7 cellular contexts compared by ENCODE assay signal in the genomic region with DNA sequence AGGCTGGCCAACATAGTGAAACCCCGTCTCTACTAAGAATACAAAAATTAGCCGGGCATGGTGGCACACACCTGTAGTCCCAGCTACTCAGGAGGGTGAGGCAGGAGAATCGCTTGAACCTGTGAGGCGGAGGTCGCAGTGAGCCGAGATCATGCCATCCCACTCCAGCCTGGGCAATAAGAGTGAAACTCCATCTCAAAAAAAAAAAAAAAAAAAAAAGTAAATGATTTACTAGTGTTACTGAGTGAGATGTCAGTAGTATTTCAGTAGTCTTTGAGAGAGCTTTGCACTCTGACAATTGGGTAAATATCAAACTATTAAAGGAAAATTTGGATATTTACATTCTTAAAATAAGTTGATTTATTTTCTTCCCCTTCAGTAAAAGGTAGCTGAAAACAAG. TPM values are rescaled to one million over a fixed set of nuclear protein-coding genes. Genes with fewer than 3 reads are reported as not detected.
DNase-seq lines count a peak whose midpoint lies in the region; ATAC-seq, FAIRE-seq and TF ChIP-seq lines count a peak whose summit lies in the region.
"Not testable (repeated sequence)": the region's sequence is repeated elsewhere in the genome, so short reads cannot be mapped to it uniquely, and the experiment has no call there.

No MANE protein-coding gene starts in this region.

- not testable (repeated sequence) for H3K4me3 ChIP-seq in HepG2 (replicated peaks in 1 of 3; ENCODE audit: insufficient read depth in 1 of 3, low read depth in 2 of 3, low read length in 3 of 3); liver (ENCODE audit: low read depth in 1 of 3, low read length in 3 of 3); right lobe of liver

- not testable (repeated sequence) for H3K9me3 ChIP-seq in HepG2 (ENCODE audit: low read length); liver (ENCODE audit: control insufficient read depth in 4 of 4, low read length in 3 of 4); right lobe of liver

- H3K36me3 Mint-ChIP-seq in activated T-helper 1 cell treated with anti-CD3 and anti-CD28 coated beads, Interleukin-12 subunit alpha, Interleukin-12 subunit beta, Interleukin-2, Interleukin-4 antibody, amounts not matched to agents 30 ng/mL and 10 ng/mL and 1 ng/mL, durations not matched to agents 14 hours and 24 hours and 36 hours (ENCODE audit: low read depth) = peaks cover 18% of the 10 kb centered on the region

- H3K4me1 ChIP-seq in HepG2 (ENCODE audit: insufficient read depth, low read length) (peaks cover 17% of the 10 kb centered on the region), liver (ENCODE audit: control insufficient read depth in 4 of 4, insufficient read depth in 4 of 4, low read length in 3 of 4) (peaks cover 0 to 11% (median 4%) of the 10 kb centered on the region in 4 donors)
- not testable (repeated sequence) for H3K4me1 ChIP-seq in right lobe of liver

- not testable (repeated sequence) for H2AFZ ChIP-seq in HepG2 (ENCODE audit: low read length)

- POLR2A ChIA-PET in HepG2 (lab: Yijun Ruan, JAX) = interaction anchor here (1.5 kb wide), 1 partner anchor 35 kb away, joined by 4 read pairs; the partner anchor contains the start of gene LARP1B

- H4K20me1 ChIP-seq in HepG2 (ENCODE audit: insufficient read depth, low read length) = not testable (repeated sequence)

- intact Hi-C loops in activated T-helper 1 cell treated with anti-CD3 and anti-CD28 coated beads, Interleukin-12 subunit alpha, Interleukin-12 subunit beta, Interleukin-2, Interleukin-4 antibody, amounts not matched to agents 30 ng/mL and 10 ng/mL and 1 ng/mL, durations not matched to agents 14 hours and 24 hours and 36 hours (cut with micrococcal nuclease); HepG2 (cut with micrococcal nuclease; ENCODE audit: unreplicated experiment); right lobe of liver (cut with DNase I): not testable (repeated sequence)

- not testable (repeated sequence) for H3K9ac ChIP-seq in HepG2 (ENCODE audit: insufficient read depth, low read depth, low read length); liver (ENCODE audit: low read depth in 1 of 2, low read length in 2 of 2)

- CTCF ChIA-PET in HepG2 (lab: Yijun Ruan, JAX; ENCODE audit: low intra/inter-chr PET ratio, low total read pairs) = not testable (repeated sequence)

- not testable (repeated sequence) for H3K27me3 ChIP-seq in HepG2 (ENCODE audit: control insufficient read depth in 1 of 2, insufficient read depth in 2 of 2, low read length in 2 of 2); liver (ENCODE audit: control insufficient read depth in 4 of 4, insufficient read depth in 4 of 4, low read length in 3 of 4); right lobe of liver

- not testable (repeated sequence) for BruUV-seq in HepG2 (replicated peaks; lab: Mats Ljungman, UMichigan)

- peak overlapping the region; percentile 23 for H3K27ac Mint-ChIP-seq in activated T-helper 1 cell treated with anti-CD3 and anti-CD28 coated beads, Interleukin-12 subunit alpha, Interleukin-12 subunit beta, Interleukin-2, Interleukin-4 antibody, amounts not matched to agents 30 ng/mL and 10 ng/mL and 1 ng/mL, durations not matched to agents 14 hours and 24 hours and 36 hours

- TF ChIP-seq RAD21 in HepG2 (CRISPR knock-in tag; IDR thresholded peaks at IDR 0.05); liver (IDR thresholded peaks at IDR 0.05): not testable (repeated sequence)

- H3K4me1 Mint-ChIP-seq in activated T-helper 1 cell treated with anti-CD3 and anti-CD28 coated beads, Interleukin-12 subunit alpha, Interleukin-12 subunit beta, Interleukin-2, Interleukin-4 antibody, amounts not matched to agents 30 ng/mL and 10 ng/mL and 1 ng/mL, durations not matched to agents 14 hours and 24 hours and 36 hours (ENCODE audit: low read depth) = not testable (repeated sequence)

- H3K27me3 Mint-ChIP-seq in activated T-helper 1 cell treated with anti-CD3 and anti-CD28 coated beads, Interleukin-12 subunit alpha, Interleukin-12 subunit beta, Interleukin-2, Interleukin-4 antibody, amounts not matched to agents 30 ng/mL and 10 ng/mL and 1 ng/mL, durations not matched to agents 14 hours and 24 hours and 36 hours (ENCODE audit: insufficient read depth) = not testable (repeated sequence)

- TF ChIP-seq POLR2A in HepG2 (IDR thresholded peaks at IDR 0.05; ENCODE audit: insufficient read depth in 1 of 2, low read depth in 2 of 2, low read length in 2 of 2); right lobe of liver (IDR thresholded peaks at IDR 0.05): not testable (repeated sequence)

- DNase-seq in ACHN (peak; percentile 6), HepG2 (ENCODE audit: low spot score) (peak; percentile 5), renal cortical epithelial cell (ENCODE audit: low read depth) (peak; percentile 11)
- DNase-seq in activated T-helper 1 cell treated with anti-CD3 and anti-CD28 coated beads, Interleukin-12 subunit alpha, Interleukin-12 subunit beta, Interleukin-2, Interleukin-4 antibody, amounts not matched to agents 30 ng/mL and 10 ng/mL and 1 ng/mL, durations not matched to agents 14 hours and 24 hours and 36 hours (ENCODE audit: low spot score); left lobe of liver (ENCODE audit: low spot score); right lobe of liver: not testable (repeated sequence)

- H3K4me3 Mint-ChIP-seq in activated T-helper 1 cell treated with anti-CD3 and anti-CD28 coated beads, Interleukin-12 subunit alpha, Interleukin-12 subunit beta, Interleukin-2, Interleukin-4 antibody, amounts not matched to agents 30 ng/mL and 10 ng/mL and 1 ng/mL, durations not matched to agents 14 hours and 24 hours and 36 hours = not testable (repeated sequence)

- H3K79me2 ChIP-seq in HepG2 (ENCODE audit: insufficient read depth, low read length) = not testable (repeated sequence)

- H3K36me3 ChIP-seq in HepG2 (replicated peaks in 1 of 2; ENCODE audit: control insufficient read depth in 1 of 2, insufficient read depth in 2 of 2, low read length in 2 of 2) (peaks cover 9 to 37% of the 10 kb centered on the region in 2 experiments; a peak in 4 of 5 replicates), liver (ENCODE audit: control insufficient read depth in 4 of 4, insufficient read depth in 3 of 4, low read depth in 1 of 4, low read length in 3 of 4) (peaks cover 2 to 18% (median 15%) of the 10 kb centered on the region in 4 donors), right lobe of liver (peaks cover 0 to 28% (median 15%) of the 10 kb centered on the region in 4 donors)

- peak; percentile 83 for ATAC-seq in left lobe of liver
- peak; percentile 89 for ATAC-seq in HepG2
- ATAC-seq in right lobe of liver = peak; percentile 76 to 84 (median 80)

- not testable (repeated sequence) for FAIRE-seq in HepG2 (lab: Jason Lieb, UNC)

- WGBS in HepG2 (ENCODE audit: low lambda C conversion rate) = 55% methylated on average over 6 of the region's 6 CpGs
- WGBS in liver = 50% methylated on average over 6 of the region's 6 CpGs
- 56% methylated on average over 3 of the region's 6 CpGs for WGBS in right lobe of liver (ENCODE audit: insufficient coverage, low coverage, low lambda C conversion rate, missing lambda C conversion rate)

- not testable (repeated sequence) for H3K9me3 Mint-ChIP-seq in activated T-helper 1 cell treated with anti-CD3 and anti-CD28 coated beads, Interleukin-12 subunit alpha, Interleukin-12 subunit beta, Interleukin-2, Interleukin-4 antibody, amounts not matched to agents 30 ng/mL and 10 ng/mL and 1 ng/mL, durations not matched to agents 14 hours and 24 hours and 36 hours

- TF ChIP-seq EP300 in HepG2 (IDR thresholded peaks at IDR 0.05; ENCODE audit: low read depth in 2 of 2, low read length in 2 of 2); HepG2 (CRISPR knock-in tag; IDR thresholded peaks at IDR 0.05; ENCODE audit: borderline replicate concordance): not testable (repeated sequence)

- H3K4me2 ChIP-seq in HepG2 (ENCODE audit: low read depth, low read length) = peak overlapping the region; percentile 18; the same call in 1 of the 2 replicates

- H3K27ac ChIP-seq in HepG2 (ENCODE audit: extremely low read length, insufficient read depth, low read length) = peak overlapping the region; percentile 24
- H3K27ac ChIP-seq in liver (ENCODE audit: low read depth in 1 of 2, low read length in 2 of 2) = peak overlapping the region in 1 of 2 donors; percentile 22
- H3K27ac ChIP-seq in right lobe of liver = peak overlapping the region in 2 of 3 donors; percentile 21 to 66

- in situ Hi-C loops in ACHN (cut with HindIII; ENCODE audit: low pct_ligation_motif_present, low pct_unique_long_range_greater_than_20kb, low sequenced_read_pairs); HepG2 (cut with HindIII; ENCODE audit: extremely low pct_ligation_motif_present, low pct_unique_long_range_greater_than_20kb): not testable (repeated sequence)

- TF ChIP-seq CTCF in HepG2 (CRISPR knock-in tag; IDR thresholded peaks at IDR 0.05); liver (IDR thresholded peaks at IDR 0.05; ENCODE audit: low read depth, low read length, missing input control); right lobe of liver (IDR thresholded peaks at IDR 0.05): not testable (repeated sequence)

RNA-seq across cellular contexts. Expression of gene LARP1B, which starts 34.2 kb away (rescaled TPM):
- 33.3 and 34.5 TPM in 2 replicates for total RNA-seq in activated T-helper 1 cell treated with anti-CD3 and anti-CD28 coated beads, Interleukin-12 subunit alpha, Interleukin-12 subunit beta, Interleukin-2, Interleukin-4 antibody, amounts not matched to agents 30 ng/mL and 10 ng/mL and 1 ng/mL, durations not matched to agents 14 hours and 24 hours and 36 hours
- 34.6 TPM for total RNA-seq in left lobe of liver
- 52.7 and 57.1 TPM in 2 replicates for total RNA-seq in HepG2 (2016; rRNA removed; fragmentation: Illumina TruSeq; extraction: Trizol)
- total RNA-seq in HepG2 (2016; cell fraction: cytosol; rRNA removed; fragmentation: Illumina TruSeq; extraction: Trizol; ENCODE audit: low read depth) = 57.3 and 59.1 TPM in 2 replicates
- total RNA-seq in HepG2 (2016; cell fraction: insoluble cytoplasmic fraction; rRNA removed; fragmentation: Illumina TruSeq; extraction: Trizol) = 50.4 and 54.7 TPM in 2 replicates
- 43.0 and 47.6 TPM in 2 replicates for total RNA-seq in HepG2 (2016; cell fraction: membrane; rRNA removed; fragmentation: Illumina TruSeq; extraction: Trizol)
- total RNA-seq in HepG2 (2016; cell fraction: nucleus; rRNA removed; fragmentation: Illumina TruSeq; extraction: Trizol) = 55.4 and 59.3 TPM in 2 replicates
- 17.0 and 19.2 TPM in 2 replicates for polyA plus RNA-seq in HepG2 (2011; rRNA removed)
- 6.2 and 11.8 TPM in 2 replicates for polyA plus RNA-seq in HepG2 (2011; cell fraction: cytosol; rRNA removed)
- 8.7 and 12.3 TPM in 2 replicates for polyA plus RNA-seq in HepG2 (2011; cell fraction: nucleus; rRNA removed)
- polyA plus RNA-seq in HepG2 (2012) = 25.2 and 26.4 TPM in 2 replicates
- polyA plus RNA-seq in HepG2 (2016; cell fraction: cytosol; fragmentation: Illumina TruSeq; extraction: Trizol; ENCODE audit: low read depth) = 9.9 and 10.0 TPM in 2 replicates
- 48.3 and 48.7 TPM in 2 replicates for polyA plus RNA-seq in HepG2 (2016; cell fraction: insoluble cytoplasmic fraction; fragmentation: Illumina TruSeq; extraction: Trizol; ENCODE audit: low read depth)
- 20.6 and 21.4 TPM in 2 replicates for polyA plus RNA-seq in HepG2 (2016; cell fraction: membrane; fragmentation: Illumina TruSeq; extraction: Trizol; ENCODE audit: low read depth)
- polyA plus RNA-seq in HepG2 (2016; cell fraction: nucleus; fragmentation: Illumina TruSeq; extraction: Trizol; ENCODE audit: insufficient read depth, low read depth) = 49.4 and 50.8 TPM in 2 replicates
- polyA minus RNA-seq in HepG2 (2011; rRNA and poly(A)+ RNA removed; ENCODE audit: low replicate concordance) = 4.5 and 6.3 TPM in 2 replicates
- 14.9 and 21.8 TPM in 2 replicates for polyA minus RNA-seq in HepG2 (2011; cell fraction: cytosol; rRNA and poly(A)+ RNA removed)
- polyA minus RNA-seq in HepG2 (2011; cell fraction: nucleus; rRNA and poly(A)+ RNA removed) = 64.8 and 75.1 TPM in 2 replicates
- total RNA-seq in liver = 10 to 100 TPM; 17.5 to 69.6 TPM
- 10 to 100 TPM; 20.7 to 26.7 TPM for polyA plus RNA-seq in liver
- 10 to 100 TPM; 27.4 to 42.0 (median 31.6) TPM for total RNA-seq in right lobe of liver
- 40.1 and 48.5 TPM in 2 replicates for total RNA-seq in renal cortical epithelial cell
